ENCODE assay signal across 8 cellular contexts in genomic region chr1:51189421-51190073, GRCh38. TPM values are rescaled to one million over a fixed set of nuclear protein-coding genes. Genes with fewer than 3 reads are reported as not detected.
A peak's percentile ranks its signal among the peaks of the same experiment; 100 is the strongest.
DNase-seq lines count a peak whose midpoint lies in the region; ATAC-seq and TF ChIP-seq lines count a peak whose summit lies in the region.

No MANE protein-coding gene starts in this region.

- H3K79me2 ChIP-seq in DND-41 (ENCODE audit: insufficient read depth, low read length) = no peaks in the 10 kb centered on the region

- H4K20me1 ChIP-seq in DND-41 (ENCODE audit: insufficient read depth, low read length) = no peaks in the 10 kb centered on the region

- TF ChIP-seq CTCF in DND-41 (IDR thresholded peaks at IDR 0.05; ENCODE audit: borderline replicate concordance, extremely low read depth, low read length, poor library complexity, severe bottlenecking) (peak; percentile 95), HL-60 (IDR thresholded peaks at IDR 0.05; ENCODE audit: insufficient read depth, low read length) (peak; percentile 78)

- no peak overlapping the region for H3K4me3 Mint-ChIP-seq in activated T-cell treated with anti-CD3 and anti-CD28 coated beads, Interleukin-2, amount 50 U/mL, for 72 hours

- no peaks in the 10 kb centered on the region for H3K9me3 Mint-ChIP-seq in activated T-cell treated with anti-CD3 and anti-CD28 coated beads, Interleukin-2, amount 50 U/mL, for 72 hours

- no peak overlapping the region for H3K4me3 ChIP-seq in DND-41 (ENCODE audit: low read depth in 1 of 2, low read length in 2 of 2)
- H3K4me3 ChIP-seq in HL-60 (replicated peaks; ENCODE audit: insufficient read depth, low read length) = no peak overlapping the region

- H3K27ac ChIP-seq in DND-41 (ENCODE audit: low read length) = no peak overlapping the region
- no peak overlapping the region for H3K27ac ChIP-seq in HL-60 (replicated peaks)

- H3K27me3 ChIP-seq in DND-41 (ENCODE audit: insufficient read depth, low read length, poor library complexity) (no peaks in the 10 kb centered on the region), HL-60 (ENCODE audit: insufficient read depth, poor library complexity, severe bottlenecking) (no peaks in the 10 kb centered on the region)

- peaks cover 8% of the 10 kb centered on the region for H3K27me3 Mint-ChIP-seq in activated T-cell treated with anti-CD3 and anti-CD28 coated beads, Interleukin-2, amount 50 U/mL, for 72 hours (ENCODE audit: low read depth)

- no peak overlapping the region for H3K4me2 ChIP-seq in DND-41 (ENCODE audit: insufficient read depth, low read length)

- H3K9me3 ChIP-seq in DND-41 (ENCODE audit: insufficient read depth, low read length, severe bottlenecking) = no peaks in the 10 kb centered on the region

- no peak overlapping the region for H2AFZ ChIP-seq in DND-41 (ENCODE audit: low read depth, low read length)

- no peak overlapping the region for H3K27ac Mint-ChIP-seq in activated T-cell treated with anti-CD3 and anti-CD28 coated beads, Interleukin-2, amount 50 U/mL, for 72 hours

- DNase-seq in DND-41 (peak; percentile 56), HL-60 (ENCODE audit: low read depth in 1 of 2, low spot score in 1 of 2) (peak; percentile 24 to 64), NCI-H774 (lab: John Stamatoyannopoulos, UW) (peak; percentile 81), germinal center (ENCODE audit: low spot score) (peak; percentile 73), renal cortical epithelial cell (ENCODE audit: low read depth) (peak; percentile 74), GOT3 (lab: John Stamatoyannopoulos, UW) (no peak)
- peak; percentile 33 to 38 for DNase-seq in activated T-cell treated with anti-CD3 and anti-CD28 coated beads, Interleukin-2, amount 50 U/mL, for 72 hours

- no peaks in the 10 kb centered on the region for H3K36me3 Mint-ChIP-seq in activated T-cell treated with anti-CD3 and anti-CD28 coated beads, Interleukin-2, amount 50 U/mL, for 72 hours (ENCODE audit: insufficient read depth in 2 of 2)

- no peaks in the 10 kb centered on the region for H3K4me1 Mint-ChIP-seq in activated T-cell treated with anti-CD3 and anti-CD28 coated beads, Interleukin-2, amount 50 U/mL, for 72 hours (ENCODE audit: low read depth)

- ATAC-seq in DND-41 (ENCODE audit: insufficient read depth, low read depth) = peak; percentile 76
- ATAC-seq in activated T-cell treated with anti-CD3 and anti-CD28 coated beads, Interleukin-2, amount 50 U/mL, for 72 hours (replicated peaks in 1 of 2) = no peak
- no peak for ATAC-seq in GM21529 (IDR thresholded peaks at IDR 0.05; ENCODE audit: unreplicated experiment)

- no peak overlapping the region for H3K9ac ChIP-seq in DND-41 (ENCODE audit: low read depth, low read length)

- H3K4me1 ChIP-seq in DND-41 (ENCODE audit: insufficient read depth, low read length) = no peaks in the 10 kb centered on the region

- H3K36me3 ChIP-seq in DND-41 (ENCODE audit: insufficient read depth, low read length) = no peaks in the 10 kb centered on the region

RNA-seq across cellular contexts. Expression of gene RNF11, which starts 46.5 kb away (rescaled TPM):
- total RNA-seq in activated T-cell treated with anti-CD3 and anti-CD28 coated beads, Interleukin-2, amount 50 U/mL, for 72 hours = 10 to 100 TPM; 23.7 to 28.0 TPM
- total RNA-seq in renal cortical epithelial cell = 117 and 165 TPM in 2 replicates
